In the genomic region with DNA sequence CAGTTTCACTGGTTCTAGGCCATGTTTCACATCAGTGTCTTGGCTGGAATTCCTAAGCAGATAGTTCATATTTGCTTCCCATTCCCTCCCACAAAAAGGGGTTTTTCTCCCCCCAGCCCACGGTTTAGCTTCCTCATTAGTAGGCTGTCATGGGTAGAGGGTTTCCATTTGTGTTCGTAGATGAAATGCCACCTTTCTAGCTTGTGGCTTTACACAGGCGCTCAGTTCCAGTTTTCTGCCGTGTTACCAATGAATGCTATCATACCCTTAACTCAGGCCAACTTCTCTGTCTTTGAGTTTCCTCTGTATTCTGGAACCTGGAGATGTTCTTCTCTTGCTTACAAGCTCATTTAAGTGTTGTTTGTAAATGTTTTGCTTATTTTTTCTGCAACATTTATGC, we compare ENCODE assay signal across 27 cellular contexts. TPM values are rescaled to one million over a fixed set of nuclear protein-coding genes. Genes with fewer than 3 reads are reported as not detected.
"Had no signal": no experiment of that assay in that cellular context is flagged by ENCODE, and none has a peak within 500 bp of the region (broad histone marks: within the 10 kb centered on the region; RNA-seq: fewer than 3 reads in every experiment).

No MANE protein-coding gene starts in this region.

- H3K27ac Mint-ChIP-seq: activated CD4-positive, alpha-beta memory T cell treated with anti-CD3 and anti-CD28 coated beads, Interleukin-2, amount 10 ng/mL, durations not matched to agents 7 days and 5 days; activated naive CD4-positive, alpha-beta T cell treated with anti-CD3 and anti-CD28 coated beads for 36 hours; activated naive CD8-positive, alpha-beta T cell treated with anti-CD3 and anti-CD28 coated beads, Interleukin-2, amount 10 ng/mL, durations not matched to agents 7 days and 5 days; activated T-cell treated with anti-CD3 and anti-CD28 coated beads, Interleukin-2, amount 50 U/mL, for 72 hours; effector memory CD8-positive, alpha-beta T cell; naive B cell; T-helper 1 cell treated with Interleukin-12 subunit alpha and Interleukin-12 subunit beta and Interleukin-4 antibody, amounts not matched to agents 30 μg/mL and 1 μg/mL, for 36 hours had no signal

- H3K4me3 ChIP-seq: esophagus squamous epithelium, heart left ventricle, spleen, tibial nerve had no signal

- H3K9me3 ChIP-seq: esophagus squamous epithelium, heart left ventricle, spleen, tibial nerve had no signal

- H3K27ac ChIP-seq: esophagus squamous epithelium, spleen, tibial nerve had no signal

- H3K9me3 Mint-ChIP-seq: activated CD4-positive, alpha-beta memory T cell treated with anti-CD3 and anti-CD28 coated beads, Interleukin-2, amount 10 ng/mL, durations not matched to agents 7 days and 5 days; activated naive CD4-positive, alpha-beta T cell treated with anti-CD3 and anti-CD28 coated beads for 36 hours; activated T-cell treated with anti-CD3 and anti-CD28 coated beads, Interleukin-2, amount 50 U/mL, for 72 hours; effector memory CD8-positive, alpha-beta T cell; T-helper 1 cell treated with Interleukin-12 subunit alpha and Interleukin-12 subunit beta and Interleukin-4 antibody, amounts not matched to agents 30 μg/mL and 1 μg/mL, for 36 hours had no signal

- H3K36me3 Mint-ChIP-seq: activated naive CD8-positive, alpha-beta T cell treated with anti-CD3 and anti-CD28 coated beads, Interleukin-2, amount 10 ng/mL, durations not matched to agents 7 days and 5 days; naive B cell had no signal

- H3K27me3 Mint-ChIP-seq: activated naive CD8-positive, alpha-beta T cell treated with anti-CD3 and anti-CD28 coated beads, Interleukin-2, amount 10 ng/mL, durations not matched to agents 7 days and 5 days; naive B cell had no signal

- DNase-seq: activated CD4-positive, alpha-beta memory T cell treated with anti-CD3 and anti-CD28 coated beads, Interleukin-2, amount 10 ng/mL, durations not matched to agents 7 days and 5 days; activated CD4-positive, alpha-beta T cell treated with anti-CD3 and anti-CD28 coated beads for 48 hours; activated CD4-positive, CD25-positive, alpha-beta regulatory T cell; activated effector memory CD4-positive, alpha-beta T cell treated with Interleukin-2 at 50 U/mL for 16 hours; activated naive CD4-positive, alpha-beta T cell treated with anti-CD3 and anti-CD28 coated beads for 36 hours; activated naive CD8-positive, alpha-beta T cell treated with anti-CD3 and anti-CD28 coated beads, Interleukin-2, amount 10 ng/mL, durations not matched to agents 7 days and 5 days; activated T-cell treated with anti-CD3 and anti-CD28 coated beads, Interleukin-2, amount 50 U/mL, for 72 hours; amygdala; central memory CD4-positive, alpha-beta T cell; effector memory CD8-positive, alpha-beta T cell; esophagus squamous epithelium; heart left ventricle; left cardiac atrium; naive B cell; occipital lobe; spleen; stimulated activated CD4-positive, alpha-beta T cell treated with anti-CD3 and anti-CD28 coated beads, Interleukin-4, amount 100 ng/mL, for 1 hour; stimulated activated naive CD8-positive, alpha-beta T cell treated with anti-CD3 and anti-CD28 coated beads, Interleukin-15, Interleukin-2, amounts not matched to agents 100 U/mL and 50 U/mL, for 24 hours; substantia nigra; T1000 had no signal

- FAIRE-seq: colon, islet of Langerhans, urothelium cell line had no signal

- H3K27me3 ChIP-seq: brain microvascular endothelial cell, esophagus squamous epithelium, heart left ventricle, spleen, tibial nerve had no signal

- ATAC-seq: activated T-cell treated with anti-CD3 and anti-CD28 coated beads, Interleukin-2, amount 50 U/mL, for 72 hours; effector memory CD8-positive, alpha-beta T cell; heart left ventricle; left cardiac atrium; sciatic nerve; stimulated activated naive CD8-positive, alpha-beta T cell treated with anti-CD3 and anti-CD28 coated beads, Interleukin-15, Interleukin-2, amounts not matched to agents 100 U/mL and 50 U/mL, for 24 hours had no signal

- H3K4me1 Mint-ChIP-seq: activated CD4-positive, alpha-beta memory T cell treated with anti-CD3 and anti-CD28 coated beads, Interleukin-2, amount 10 ng/mL, durations not matched to agents 7 days and 5 days; activated naive CD8-positive, alpha-beta T cell treated with anti-CD3 and anti-CD28 coated beads, Interleukin-2, amount 10 ng/mL, durations not matched to agents 7 days and 5 days; naive B cell had no signal

- H3K4me3 Mint-ChIP-seq: activated CD4-positive, alpha-beta memory T cell treated with anti-CD3 and anti-CD28 coated beads, Interleukin-2, amount 10 ng/mL, durations not matched to agents 7 days and 5 days; activated naive CD4-positive, alpha-beta T cell treated with anti-CD3 and anti-CD28 coated beads for 36 hours; activated naive CD8-positive, alpha-beta T cell treated with anti-CD3 and anti-CD28 coated beads, Interleukin-2, amount 10 ng/mL, durations not matched to agents 7 days and 5 days; activated T-cell treated with anti-CD3 and anti-CD28 coated beads, Interleukin-2, amount 50 U/mL, for 72 hours; effector memory CD8-positive, alpha-beta T cell; naive B cell; T-helper 1 cell treated with Interleukin-12 subunit alpha and Interleukin-12 subunit beta and Interleukin-4 antibody, amounts not matched to agents 30 μg/mL and 1 μg/mL, for 36 hours had no signal

- H3K36me3 ChIP-seq: esophagus squamous epithelium, spleen had no signal

RNA-seq across cellular contexts. Expression of gene CALD1, which starts 26.8 kb away (rescaled TPM):
- total RNA-seq: activated naive CD8-positive, alpha-beta T cell treated with anti-CD3 and anti-CD28 coated beads, Interleukin-2, amount 10 ng/mL, durations not matched to agents 7 days and 5 days had no signal
